8 cellular contexts compared by ENCODE assay signal in genomic region chr13:25249001-25249543, GRCh38. TPM values are rescaled to one million over a fixed set of nuclear protein-coding genes. Genes with fewer than 3 reads are reported as not detected.
A peak's percentile ranks its signal among the peaks of the same experiment; 100 is the strongest.
DNase-seq lines count a peak whose midpoint lies in the region; ATAC-seq and TF ChIP-seq lines count a peak whose summit lies in the region.

No MANE protein-coding gene starts in this region.

- H3K4me1 ChIP-seq in OCI-LY3 (ENCODE audit: low read length) (peaks cover 23% of the 10 kb centered on the region), upper lobe of right lung (no peaks in the 10 kb centered on the region)
- H3K4me1 ChIP-seq in CD4-positive, alpha-beta memory T cell (ENCODE audit: insufficient read depth, low read length): no peaks in the 10 kb centered on the region

- no peak overlapping the region for H3K4me2 ChIP-seq in OCI-LY3 (ENCODE audit: low read length)

- H3K36me3 ChIP-seq in OCI-LY3 (replicated peaks; ENCODE audit: low read depth, low read length) (peaks cover 47% of the 10 kb centered on the region), upper lobe of right lung (peaks cover 49% of the 10 kb centered on the region)
- peaks cover 37% of the 10 kb centered on the region for H3K36me3 ChIP-seq in CD4-positive, alpha-beta memory T cell (ENCODE audit: insufficient read depth, low read length)

- no peaks in the 10 kb centered on the region for H3K27me3 ChIP-seq in OCI-LY3 (ENCODE audit: low read depth, low read length)
- no peaks in the 10 kb centered on the region for H3K27me3 ChIP-seq in upper lobe of right lung
- no peaks in the 10 kb centered on the region for H3K27me3 ChIP-seq in CD4-positive, alpha-beta memory T cell (ENCODE audit: insufficient read depth, low read length)

- H3K9me3 ChIP-seq in OCI-LY3 (ENCODE audit: insufficient read depth, low read length): no peaks in the 10 kb centered on the region
- H3K9me3 ChIP-seq in upper lobe of right lung: no peaks in the 10 kb centered on the region
- H3K9me3 ChIP-seq in CD4-positive, alpha-beta memory T cell (ENCODE audit: control insufficient read depth in 1 of 2, low read length in 2 of 2): no peaks in the 10 kb centered on the region

- intact Hi-C loops in upper lobe of right lung (cut with DNase I): no loop called here
- intact Hi-C loops in CD4-positive, alpha-beta memory T cell (cut with micrococcal nuclease): no loop called here

- DNase-seq in GM04504 (ENCODE audit: low read depth) (peak; percentile 10), HCEC 1CT (peak; percentile 19), foreskin melanocyte (peak; percentile 91), upper lobe of right lung (no peak), glutamatergic neuron (no peak), DMS153 (lab: John Stamatoyannopoulos, UW) (no peak)
- DNase-seq in CD4-positive, alpha-beta memory T cell: no peak

- H3K4me3 ChIP-seq in OCI-LY3 (ENCODE audit: low read length) (no peak overlapping the region), upper lobe of right lung (no peak overlapping the region)
- no peak overlapping the region for H3K4me3 ChIP-seq in CD4-positive, alpha-beta memory T cell (ENCODE audit: low read length in 2 of 2)

- no peak overlapping the region for H3K4me3 Mint-ChIP-seq in glutamatergic neuron (ENCODE audit: unreplicated experiment)
- no peak overlapping the region for H3K4me3 Mint-ChIP-seq in CD4-positive, alpha-beta memory T cell

- no peak overlapping the region for H3K9ac ChIP-seq in OCI-LY3 (ENCODE audit: low read length)

- H2AFZ ChIP-seq in OCI-LY3 (ENCODE audit: low read depth, low read length): no peak overlapping the region

- no peaks in the 10 kb centered on the region for H3K27me3 Mint-ChIP-seq in glutamatergic neuron (ENCODE audit: unreplicated experiment)
- H3K27me3 Mint-ChIP-seq in CD4-positive, alpha-beta memory T cell: no peaks in the 10 kb centered on the region

- H3K27ac ChIP-seq in OCI-LY3 (ENCODE audit: low read length) (no peak overlapping the region), upper lobe of right lung (no peak overlapping the region)
- H3K27ac ChIP-seq in CD4-positive, alpha-beta memory T cell (ENCODE audit: low read depth, low read length): no peak overlapping the region

- no peak overlapping the region for H3K27ac Mint-ChIP-seq in glutamatergic neuron (ENCODE audit: unreplicated experiment)
- H3K27ac Mint-ChIP-seq in CD4-positive, alpha-beta memory T cell: peak overlapping the region in 2 of 7 donors; percentile 11 to 12

- TF ChIP-seq CTCF in OCI-LY3 (IDR thresholded peaks at IDR 0.05; ENCODE audit: low read depth, low read length) (peak; percentile 96), upper lobe of right lung (IDR thresholded peaks at IDR 0.05) (peak; percentile 17), glutamatergic neuron (IDR thresholded peaks at IDR 0.05; ENCODE audit: partially characterized antibody, unreplicated experiment) (no peak)

- no peaks in the 10 kb centered on the region for H4K20me1 ChIP-seq in OCI-LY3 (ENCODE audit: insufficient read depth, low read length)

- no peaks in the 10 kb centered on the region for H3K79me2 ChIP-seq in OCI-LY3 (ENCODE audit: low read length)

- peak; percentile 76 for ATAC-seq in upper lobe of right lung

- CTCF ChIA-PET in CD4-positive, alpha-beta memory T cell (lab: Charles Lee; ENCODE audit: partially characterized antibody): no interaction called here

- POLR2A ChIA-PET in CD4-positive, alpha-beta memory T cell (lab: Charles Lee; ENCODE audit: partially characterized antibody): no interaction called here

- peaks cover 5% of the 10 kb centered on the region for H3K36me3 Mint-ChIP-seq in glutamatergic neuron (ENCODE audit: unreplicated experiment)
- peaks cover 34 to 60% of the 10 kb centered on the region in 2 donors for H3K36me3 Mint-ChIP-seq in CD4-positive, alpha-beta memory T cell

- H3K9me3 Mint-ChIP-seq in glutamatergic neuron (ENCODE audit: unreplicated experiment): peaks cover 4% of the 10 kb centered on the region
- H3K9me3 Mint-ChIP-seq in CD4-positive, alpha-beta memory T cell: no peaks in the 10 kb centered on the region

- H3K4me1 Mint-ChIP-seq in glutamatergic neuron (ENCODE audit: low read depth, unreplicated experiment): no peaks in the 10 kb centered on the region
- H3K4me1 Mint-ChIP-seq in CD4-positive, alpha-beta memory T cell: peaks cover 0 to 2% (median 0%) of the 10 kb centered on the region in 4 donors

RNA-seq across cellular contexts. Expression of gene MTMR6, which starts 38.2 kb away (rescaled TPM):
- total RNA-seq in upper lobe of right lung: 20.1 TPM
- 95.3 TPM for total RNA-seq in glutamatergic neuron (ENCODE audit: unreplicated experiment)
- total RNA-seq in CD4-positive, alpha-beta memory T cell: 10 to 100 TPM; 18.9 to 19.1 TPM
- polyA plus RNA-seq in CD4-positive, alpha-beta memory T cell: 10 to 100 TPM; 20.0 to 20.2 TPM

RNA-seq across cellular contexts. Expression of gene NUP58, which starts 52.4 kb away (rescaled TPM):
- total RNA-seq in upper lobe of right lung (77.6 TPM), glutamatergic neuron (ENCODE audit: unreplicated experiment) (94.1 TPM)
- total RNA-seq in CD4-positive, alpha-beta memory T cell: 10 to 100 TPM; 42.9 to 43.3 TPM
- 10 to 100 TPM in 1 of 2 donors, 1 to 10 TPM in 1; 7.7 to 18.8 TPM for polyA plus RNA-seq in CD4-positive, alpha-beta memory T cell

Comparison
In these comparisons a context has a peak if more than half of its experiments do, and no peak if none do; other contexts are left out.
1. DNase-seq: peak in GM04504 (single experiment), HCEC 1CT (single experiment) and foreskin melanocyte (single experiment); none in upper lobe of right lung (single experiment), glutamatergic neuron (single experiment), CD4-positive, alpha-beta memory T cell (0 of 5) and DMS153 (single experiment).